In the genomic region with DNA sequence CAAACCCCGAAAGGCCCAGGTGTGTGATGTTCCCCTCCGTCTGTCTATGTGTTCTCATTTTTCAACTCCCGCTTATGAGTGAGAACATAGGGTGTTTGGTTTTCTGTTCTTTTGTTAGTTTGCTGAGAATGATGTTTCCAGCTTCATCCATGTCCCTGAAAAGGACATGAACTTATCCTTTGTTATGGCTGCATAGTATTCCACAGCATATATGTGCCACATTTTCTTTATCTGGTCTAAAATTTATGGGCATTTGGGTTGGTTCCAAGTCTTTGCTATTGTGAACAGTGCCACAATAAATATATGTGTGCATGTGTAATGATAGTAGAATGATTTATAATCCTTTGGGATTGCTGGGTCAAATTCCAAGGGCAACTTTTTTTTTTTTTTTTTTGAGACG, we compare ENCODE assay signal across 1 cellular context.
TF ChIP-seq lines count a peak whose summit lies in the region.

No MANE protein-coding gene starts in this region.

TF ChIP-seq in K562, 482 proteins besides CTCF, POLR2A, EP300 and RAD21:
- TF ChIP-seq BCOR (IDR thresholded peaks at IDR 0.05): peak; percentile 13; the same call in 1 of the 2 replicates
- TF ChIP-seq ZNF146 (CRISPR knock-in tag; IDR thresholded peaks at IDR 0.05; ENCODE audit: unreplicated experiment): peak; percentile 66
